ENCODE assay signal across 8 cellular contexts in the genomic region with DNA sequence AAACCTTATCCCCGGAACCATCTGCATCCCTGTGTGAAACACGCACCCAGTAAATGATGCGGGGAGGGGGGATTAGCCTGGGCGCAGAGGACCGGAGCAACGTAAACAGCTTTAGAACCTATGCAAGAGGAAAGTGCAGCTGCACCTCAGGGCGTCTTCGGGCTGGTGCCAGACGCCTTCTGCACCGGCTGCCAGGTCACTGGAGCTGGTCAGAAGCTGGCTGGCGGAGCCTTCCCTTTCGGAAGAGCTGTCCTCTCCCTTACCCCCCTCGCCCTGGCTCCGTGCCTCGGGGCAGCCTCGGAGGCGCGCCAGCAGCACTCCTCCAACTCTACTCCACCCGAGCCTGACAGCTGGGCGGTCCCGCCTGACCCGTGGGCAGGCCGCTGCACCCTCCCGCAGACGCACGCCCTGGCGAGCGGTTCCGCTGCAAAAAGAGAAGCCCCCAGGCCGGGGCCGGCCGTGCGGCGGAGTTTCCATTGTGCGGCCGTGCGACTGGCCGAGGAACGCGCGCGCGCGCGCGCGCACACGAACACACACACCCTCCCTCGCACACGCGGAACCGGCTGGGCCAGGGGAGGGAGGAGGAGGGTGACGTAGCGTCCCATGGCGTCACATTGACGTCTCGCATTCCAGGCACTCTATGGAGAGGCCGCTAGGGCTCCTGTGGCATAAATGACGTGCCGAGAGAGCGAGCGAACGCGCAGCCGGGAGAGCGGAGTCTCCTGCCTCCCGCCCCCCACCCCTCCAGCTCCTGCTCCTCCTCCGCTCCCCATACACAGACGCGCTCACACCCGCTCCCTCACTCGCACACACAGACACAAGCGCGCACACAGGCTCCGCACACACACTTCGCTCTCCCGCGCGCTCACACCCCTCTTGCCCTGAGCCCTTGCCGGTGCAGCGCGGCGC. TPM values are rescaled to one million over a fixed set of nuclear protein-coding genes. Genes with fewer than 3 reads are reported as not detected.
A peak's percentile ranks its signal among the peaks of the same experiment; 100 is the strongest.
DNase-seq lines count a peak whose midpoint lies in the region; ATAC-seq and TF ChIP-seq lines count a peak whose summit lies in the region.

Gene NR4A3 (plus strand): TSS at position 699 of the 909 bp plus-strand sequence. CDS start 6,158 bp downstream, outside the sequence.

- under 1% methylated on average over 83 of the region's 83 CpGs for WGBS in liver

- peak within 1 kb of the TSS; percentile 87 for H3K27ac Mint-ChIP-seq in dendritic cell treated with granulocyte-macrophage colony-stimulating factor and Interleukin-4, amounts not matched to agents 40 ng/mL and 50 ng/mL, for 4 days

- peak within 1 kb of the TSS; percentile 65 to 87 (median 78) for H3K4me3 ChIP-seq in BLaER1 treated with 17β-estradiol and CSF1 and Interleukin-3, amounts not matched to agents 10 nM and 100 nM
- peak within 1 kb of the TSS; percentile 60 to 90 (median 82) for H3K4me3 ChIP-seq in liver (ENCODE audit: low read depth in 1 of 3, low read length in 3 of 3)

- peak within 1 kb of the TSS; percentile 94 to 100 (median 99) for H3K4me2 ChIP-seq in BLaER1 treated with 17β-estradiol and CSF1 and Interleukin-3, amounts not matched to agents 10 nM and 100 nM

- DNase-seq in NCI-H748 (lab: John Stamatoyannopoulos, UW; ENCODE audit: unreplicated experiment): peak; percentile 98
- peak; percentile 87 to 90 for DNase-seq in activated CD4-positive, alpha-beta T cell treated with anti-CD3 and anti-CD28 coated beads, Interleukin-2, amount 50 U/mL, for 4 hours
- peak; percentile 75 for DNase-seq in stimulated activated CD4-positive, alpha-beta T cell treated with anti-CD3 and anti-CD28 coated beads, Interleukin-4, amount 100 ng/mL, for 1 hour

- H3K4me3 Mint-ChIP-seq in dendritic cell treated with granulocyte-macrophage colony-stimulating factor and Interleukin-4, amounts not matched to agents 40 ng/mL and 50 ng/mL, for 4 days: peak within 1 kb of the TSS; percentile 92

- peaks cover 33 to 74% (median 57%) of the 10 kb centered on the region in 10 experiments for H3K4me1 ChIP-seq in BLaER1 treated with 17β-estradiol and CSF1 and Interleukin-3, amounts not matched to agents 10 nM and 100 nM
- peaks cover 12 to 52% (median 34%) of the 10 kb centered on the region in 4 donors for H3K4me1 ChIP-seq in liver (ENCODE audit: control insufficient read depth in 4 of 4, insufficient read depth in 4 of 4, low read length in 3 of 4)

- no peaks in the 10 kb centered on the region for H3K9me3 Mint-ChIP-seq in dendritic cell treated with granulocyte-macrophage colony-stimulating factor and Interleukin-4, amounts not matched to agents 40 ng/mL and 50 ng/mL, for 4 days

- TF ChIP-seq CTCF in liver (IDR thresholded peaks at IDR 0.05; ENCODE audit: low read depth, low read length, missing input control): peak; percentile 16

- H3K9ac ChIP-seq in BLaER1 treated with 17β-estradiol and CSF1 and Interleukin-3, amounts not matched to agents 10 nM and 100 nM: peak within 1 kb of the TSS; percentile 66 to 99 (median 97)
- H3K9ac ChIP-seq in liver (ENCODE audit: low read depth in 1 of 2, low read length in 2 of 2): peak within 1 kb of the TSS; percentile 79 to 87

- no peaks in the 10 kb centered on the region for H3K9me3 ChIP-seq in BLaER1 treated with 17β-estradiol and CSF1 and Interleukin-3, amounts not matched to agents 10 nM and 100 nM (replicated peaks in 1 of 11)
- H3K9me3 ChIP-seq in liver (ENCODE audit: control insufficient read depth in 4 of 4, low read length in 3 of 4): no peaks in the 10 kb centered on the region

- peaks cover 0 to 49% (median 36%) of the 10 kb centered on the region in 11 experiments; a peak in 19 of 22 replicates for H4K20me1 ChIP-seq in BLaER1 treated with 17β-estradiol and CSF1 and Interleukin-3, amounts not matched to agents 10 nM and 100 nM

- no peak for TF ChIP-seq RAD21 in liver (IDR thresholded peaks at IDR 0.05)

- ATAC-seq in GM19351 (IDR thresholded peaks at IDR 0.05; ENCODE audit: unreplicated experiment): peak; percentile 40
- ATAC-seq in HG03520 (IDR thresholded peaks at IDR 0.05; ENCODE audit: unreplicated experiment): peak; percentile 31

- peaks cover 38 to 47% (median 46%) of the 10 kb centered on the region in 11 experiments for H3K27me3 ChIP-seq in BLaER1 treated with 17β-estradiol and CSF1 and Interleukin-3, amounts not matched to agents 10 nM and 100 nM
- peaks cover 0 to 10% (median 2%) of the 10 kb centered on the region in 4 donors for H3K27me3 ChIP-seq in liver (ENCODE audit: control insufficient read depth in 4 of 4, insufficient read depth in 4 of 4, low read length in 3 of 4)

- H3K4me1 Mint-ChIP-seq in dendritic cell treated with granulocyte-macrophage colony-stimulating factor and Interleukin-4, amounts not matched to agents 40 ng/mL and 50 ng/mL, for 4 days (ENCODE audit: low read depth): peaks cover 58% of the 10 kb centered on the region

- no peaks in the 10 kb centered on the region for H3K36me3 ChIP-seq in BLaER1 treated with 17β-estradiol and CSF1 and Interleukin-3, amounts not matched to agents 10 nM and 100 nM
- no peaks in the 10 kb centered on the region for H3K36me3 ChIP-seq in liver (ENCODE audit: control insufficient read depth in 4 of 4, insufficient read depth in 3 of 4, low read depth in 1 of 4, low read length in 3 of 4)

- H3K36me3 Mint-ChIP-seq in dendritic cell treated with granulocyte-macrophage colony-stimulating factor and Interleukin-4, amounts not matched to agents 40 ng/mL and 50 ng/mL, for 4 days (ENCODE audit: low read depth): peaks cover 16% of the 10 kb centered on the region

- peaks cover 48% of the 10 kb centered on the region for H3K27me3 Mint-ChIP-seq in dendritic cell treated with granulocyte-macrophage colony-stimulating factor and Interleukin-4, amounts not matched to agents 40 ng/mL and 50 ng/mL, for 4 days

- intact Hi-C loops in dendritic cell treated with granulocyte-macrophage colony-stimulating factor and Interleukin-4, amounts not matched to agents 40 ng/mL and 50 ng/mL, for 4 days (cut with micrococcal nuclease): loop anchor here (2.0 to 10.0 kb wide), 4 partner anchors 161 to 639 kb away; no protein-coding TSS in a partner anchor

- H3K27ac ChIP-seq in BLaER1 treated with 17β-estradiol and CSF1 and Interleukin-3, amounts not matched to agents 10 nM and 100 nM: peak within 1 kb of the TSS; percentile 67 to 99 (median 98)
- H3K27ac ChIP-seq in liver (ENCODE audit: low read depth in 1 of 2, low read length in 2 of 2): peak within 1 kb of the TSS; percentile 96 to 99

TF ChIP-seq in liver, 16 proteins besides CTCF, POLR2A, EP300 and RAD21:
- TF ChIP-seq YY1 (IDR thresholded peaks at IDR 0.05) (peak; percentile 52), RXRA (IDR thresholded peaks at IDR 0.05) (no peak), SP1 (IDR thresholded peaks at IDR 0.05) (peak; percentile 8), TAF1 (conservative IDR thresholded peaks at IDR 0.05) (peak; percentile 75), JUND (IDR thresholded peaks at IDR 0.05) (peak in 1 of 2 donors; percentile 9), REST (IDR thresholded peaks at IDR 0.05) (peak; percentile 77), FOXA1 (IDR thresholded peaks at IDR 0.05) (no peak), MAX (IDR thresholded peaks at IDR 0.05) (no peak)
- TF ChIP-seq, protein P1, sequence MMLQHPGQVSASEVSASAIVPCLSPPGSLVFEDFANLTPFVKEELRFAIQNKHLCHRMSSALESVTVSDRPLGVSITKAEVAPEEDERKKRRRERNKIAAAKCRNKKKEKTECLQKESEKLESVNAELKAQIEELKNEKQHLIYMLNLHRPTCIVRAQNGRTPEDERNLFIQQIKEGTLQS (IDR thresholded peaks at IDR 0.05): no peak

RNA-seq across cellular contexts. Expression of gene NR4A3, which starts in this region (rescaled TPM):
- under 1 TPM; 0.08 to 0.09 TPM for total RNA-seq in liver
- under 1 TPM; 0.02 to 0.14 TPM for polyA plus RNA-seq in liver

Comparison
In these comparisons a context has a peak if more than half of its experiments do, and no peak if none do; other contexts are left out.
1. Peak in every context shown above with its lines: DNase-seq, ATAC-seq, H3K4me3 ChIP-seq and H3K27ac ChIP-seq.